In the genomic region with DNA sequence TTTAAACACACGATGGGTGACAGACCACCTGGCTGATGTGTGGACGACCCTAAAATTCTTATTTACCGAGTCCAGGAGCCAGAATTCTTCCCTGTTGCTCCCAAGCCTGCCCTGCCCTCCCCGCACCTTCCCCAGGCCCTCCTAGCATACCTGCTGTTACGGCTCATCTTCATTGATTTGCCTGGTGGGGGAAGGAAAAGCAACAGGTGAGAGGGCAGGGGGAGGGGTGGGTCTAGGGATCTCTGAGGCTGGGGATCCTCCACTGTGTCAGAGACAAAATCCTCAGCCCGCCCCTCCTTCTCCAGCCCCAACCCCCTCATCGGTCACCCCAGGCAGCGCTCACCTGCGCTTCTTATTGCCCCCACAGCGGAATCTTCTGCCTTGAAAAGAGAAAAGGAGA, we compare ENCODE assay signal across 21 cellular contexts. TPM values are rescaled to one million over a fixed set of nuclear protein-coding genes. Genes with fewer than 3 reads are reported as not detected.
"Had no signal": no experiment of that assay in that cellular context is flagged by ENCODE, and none has a peak within 500 bp of the region (broad histone marks: within the 10 kb centered on the region; RNA-seq: fewer than 3 reads in every experiment).

No MANE protein-coding gene starts in this region.

- H3K27ac ChIP-seq: neural progenitor cell, ovary, tibial artery had no signal

- DNase-seq: activated CD4-positive, alpha-beta memory T cell treated with anti-CD3 and anti-CD28 coated beads, Interleukin-2, amount 10 ng/mL, durations not matched to agents 7 days and 5 days; activated CD4-positive, alpha-beta T cell treated with anti-CD3 and anti-CD28 coated beads for 48 hours; activated CD4-positive, CD25-positive, alpha-beta regulatory T cell; activated naive CD4-positive, alpha-beta T cell; activated naive CD8-positive, alpha-beta T cell treated with anti-CD3 and anti-CD28 coated beads for 36 hours; activated T-cell treated with anti-CD3 and anti-CD28 coated beads, Interleukin-2, amount 50 U/mL, for 1 hour; amygdala; caudate nucleus; kidney glomerular epithelial cell; left ventricle myocardium superior; mesendoderm; naive thymus-derived CD4-positive, alpha-beta T cell; ovary; stimulated activated CD4-positive, alpha-beta T cell treated with anti-CD3 and anti-CD28 coated beads, Interleukin-4, amount 100 ng/mL, for 24 hours; stimulated activated naive CD8-positive, alpha-beta T cell treated with anti-CD3 and anti-CD28 coated beads, Interleukin-15, Interleukin-2, amounts not matched to agents 100 U/mL and 50 U/mL, for 24 hours; substantia nigra; T-cell; tibial artery had no signal

- H3K9me3 ChIP-seq: ovary, tibial artery had no signal

- H3K4me3 ChIP-seq: neural progenitor cell, ovary, smooth muscle cell, tibial artery had no signal

- H3K27me3 Mint-ChIP-seq: activated CD4-positive, alpha-beta memory T cell treated with anti-CD3 and anti-CD28 coated beads, Interleukin-2, amount 10 ng/mL, durations not matched to agents 7 days and 5 days; activated naive CD8-positive, alpha-beta T cell treated with anti-CD3 and anti-CD28 coated beads for 36 hours; activated T-helper 17 cell treated with anti-CD3 and anti-CD28 coated beads, Interleukin-2, amount 50 U/mL, for 72 hours; naive thymus-derived CD4-positive, alpha-beta T cell; T-cell had no signal

- H3K36me3 ChIP-seq: neural progenitor cell, ovary, tibial artery had no signal

- H3K4me3 Mint-ChIP-seq: activated CD4-positive, alpha-beta memory T cell treated with anti-CD3 and anti-CD28 coated beads, Interleukin-2, amount 10 ng/mL, durations not matched to agents 7 days and 5 days; activated naive CD8-positive, alpha-beta T cell treated with anti-CD3 and anti-CD28 coated beads for 36 hours; activated T-helper 17 cell treated with anti-CD3 and anti-CD28 coated beads, Interleukin-2, amount 50 U/mL, for 72 hours; naive thymus-derived CD4-positive, alpha-beta T cell; neural progenitor cell; T-cell had no signal

- H3K36me3 Mint-ChIP-seq: neural progenitor cell, T-cell had no signal

- H3K9me3 Mint-ChIP-seq: activated CD4-positive, alpha-beta memory T cell treated with anti-CD3 and anti-CD28 coated beads, Interleukin-2, amount 10 ng/mL, durations not matched to agents 7 days and 5 days; activated T-helper 17 cell treated with anti-CD3 and anti-CD28 coated beads, Interleukin-2, amount 50 U/mL, for 72 hours; naive thymus-derived CD4-positive, alpha-beta T cell; neural progenitor cell; T-cell had no signal

- H3K27ac Mint-ChIP-seq: activated CD4-positive, alpha-beta memory T cell treated with anti-CD3 and anti-CD28 coated beads, Interleukin-2, amount 10 ng/mL, durations not matched to agents 7 days and 5 days; neural progenitor cell had no signal

RNA-seq across cellular contexts. Expression of gene FXYD2, which starts 4.0 kb away (rescaled TPM):
- total RNA-seq: smooth muscle cell had no signal

RNA-seq across cellular contexts. Expression of gene FXYD6, which starts 55.9 kb away (rescaled TPM):
- total RNA-seq: activated CD4-positive, alpha-beta memory T cell treated with anti-CD3 and anti-CD28 coated beads, Interleukin-2, amount 10 ng/mL, durations not matched to agents 7 days and 5 days had no signal
